Comparison of ENCODE assay signal across 15 cellular contexts in genomic region chr19:44623080-44623479, GRCh38. TPM values are rescaled to one million over a fixed set of nuclear protein-coding genes. Genes with fewer than 3 reads are reported as not detected.
A peak's percentile ranks its signal among the peaks of the same experiment; 100 is the strongest.
DNase-seq lines count a peak whose midpoint lies in the region; ATAC-seq and TF ChIP-seq lines count a peak whose summit lies in the region.
"Had no signal": no experiment of that assay in that cellular context is flagged by ENCODE, and none has a peak within 500 bp of the region (broad histone marks: within the 10 kb centered on the region; RNA-seq: fewer than 3 reads in every experiment).

No MANE protein-coding gene starts in this region.

- no peaks in the 10 kb centered on the region for H3K4me1 ChIP-seq in endodermal cell (ENCODE audit: control insufficient read depth, insufficient read depth, low read length)
- peaks cover 0 to 35% (median 11%) of the 10 kb centered on the region in 4 donors for H3K4me1 ChIP-seq in right lobe of liver

- no peaks in the 10 kb centered on the region for H3K27me3 ChIP-seq in endodermal cell (ENCODE audit: control insufficient read depth, insufficient read depth, low read length, poor library complexity, severe bottlenecking)
- H3K27me3 ChIP-seq in right lobe of liver: no peaks in the 10 kb centered on the region

- TF ChIP-seq CTCF in AG10803 (conservative IDR thresholded peaks at IDR 0.05; ENCODE audit: low read length) (no peak), endodermal cell (conservative IDR thresholded peaks at IDR 0.05) (no peak), right lobe of liver (IDR thresholded peaks at IDR 0.05) (no peak)

- ATAC-seq in right lobe of liver: peak; percentile 3 to 42 (median 29)
- ATAC-seq: activated CD4-positive, CD25-positive, alpha-beta regulatory T cell treated with anti-CD3 and anti-CD28 coated beads, Interleukin-2, amount 50 U/mL, for 24 hours had no signal

- DNase-seq in AG10803 (ENCODE audit: low read depth) (peak; percentile 73), Kasumi-1 (lab: John Stamatoyannopoulos, UW) (peak; percentile 46 to 62), endodermal cell (no peak), right lobe of liver (no peak), NCI-H82 (lab: John Stamatoyannopoulos, UW) (no peak), NK-92 (lab: John Stamatoyannopoulos, UW; ENCODE audit: unreplicated experiment) (no peak), NCI-H2196 treated with DMSO at 0.1 percent for 48 hours (lab: John Stamatoyannopoulos, UW; ENCODE audit: unreplicated experiment) (no peak), DMS79 treated with DMSO at 0.1 percent for 48 hours (lab: John Stamatoyannopoulos, UW) (no peak)
- DNase-seq: activated T-cell treated with anti-CD3 and anti-CD28 coated beads, Interleukin-2, amount 50 U/mL, for 48 hours; C1 segment of cervical spinal cord; NCI-H345 had no signal

- H3K36me3 Mint-ChIP-seq in endodermal cell (ENCODE audit: low read depth): no peaks in the 10 kb centered on the region

- 85 to 89% methylated on average over 3 to 5 of the region's 5 CpGs for WGBS in endodermal cell (ENCODE audit: insufficient coverage in 1 of 2, insufficient read length in 1 of 2), 2 experiments
- WGBS in right lobe of liver (ENCODE audit: insufficient coverage, low coverage, low lambda C conversion rate, missing lambda C conversion rate): 69% methylated on average over 5 of the region's 5 CpGs

- no peak overlapping the region for H3K4me3 ChIP-seq in AG10803 (ENCODE audit: low read length)
- no peak overlapping the region for H3K4me3 ChIP-seq in endodermal cell (ENCODE audit: low read length)
- no peak overlapping the region for H3K4me3 ChIP-seq in right lobe of liver

- H3K9ac ChIP-seq in endodermal cell (ENCODE audit: extremely low read depth, low read length, poor library complexity, severe bottlenecking): no peak overlapping the region

- peaks cover 6% of the 10 kb centered on the region for H3K4me1 Mint-ChIP-seq in endodermal cell

- H3K27me3 Mint-ChIP-seq in endodermal cell (ENCODE audit: insufficient read depth): peaks cover 2% of the 10 kb centered on the region

- H3K9me3 Mint-ChIP-seq in endodermal cell: no peaks in the 10 kb centered on the region

- no peak overlapping the region for H3K4me3 Mint-ChIP-seq in endodermal cell

- H3K36me3 ChIP-seq in endodermal cell (ENCODE audit: control insufficient read depth, insufficient read depth, low read length): no peaks in the 10 kb centered on the region
- peaks cover 0 to 5% (median 0%) of the 10 kb centered on the region in 4 donors for H3K36me3 ChIP-seq in right lobe of liver

- intact Hi-C loops in right lobe of liver (cut with DNase I): no loop called here

- no peaks in the 10 kb centered on the region for H3K9me3 ChIP-seq in endodermal cell (ENCODE audit: control insufficient read depth, low read length)
- no peaks in the 10 kb centered on the region for H3K9me3 ChIP-seq in right lobe of liver

- H3K27ac ChIP-seq in endodermal cell (ENCODE audit: low read depth, low read length): no peak overlapping the region
- peak overlapping the region in 1 of 3 donors; percentile 22 for H3K27ac ChIP-seq in right lobe of liver
- H3K27ac ChIP-seq: RWPE1 had no signal

- peak overlapping the region; percentile 14 for H3K27ac Mint-ChIP-seq in endodermal cell

- no peak for TF ChIP-seq POLR2A in right lobe of liver (IDR thresholded peaks at IDR 0.05)

RNA-seq across cellular contexts. Expression of gene IGSF23, which starts 9.7 kb away (rescaled TPM):
- not detected for total RNA-seq in endodermal cell
- polyA plus RNA-seq in endodermal cell (2013, experiment 1 of 2): not detected
- polyA plus RNA-seq in endodermal cell (2013, experiment 2 of 2): not detected
- 10 to 100 TPM in 3 of 6 experiments, 1 to 10 TPM in 3; 4.4 to 15.2 (median 9.0) TPM for total RNA-seq in right lobe of liver
- total RNA-seq: lower leg skin, temporal lobe had no signal

RNA-seq across cellular contexts. Expression of gene PVR, which starts 20.6 kb away (rescaled TPM):
- total RNA-seq in endodermal cell (10 to 100 TPM; 21.2 to 31.6 TPM), right lobe of liver (10 to 100 TPM; 26.6 to 66.6 (median 55.5) TPM)
- 18.2 TPM for polyA plus RNA-seq in endodermal cell (2013, experiment 1 of 2)
- polyA plus RNA-seq in endodermal cell (2013, experiment 2 of 2): 17.4 TPM

RNA-seq across cellular contexts. Expression of gene CEACAM19, which starts 48.2 kb away (rescaled TPM):
- total RNA-seq in endodermal cell (1 to 10 TPM; 2.2 to 2.8 TPM), right lobe of liver (1 to 10 TPM; 3.3 to 9.0 (median 4.5) TPM)
- polyA plus RNA-seq in endodermal cell (2013, experiment 1 of 2): 2.3 TPM
- 2.2 TPM for polyA plus RNA-seq in endodermal cell (2013, experiment 2 of 2)

Comparison
In these comparisons a context has a peak if more than half of its experiments do, and no peak if none do; other contexts are left out.
1. DNase-seq: peak in AG10803 (single experiment) and Kasumi-1 (2 of 2); none in endodermal cell (single experiment), right lobe of liver (0 of 3), NCI-H82 (single experiment), NK-92 (single experiment), NCI-H2196 treated with DMSO at 0.1 percent for 48 hours (single experiment) and DMS79 treated with DMSO at 0.1 percent for 48 hours (single experiment).
2. RNA of gene IGSF23, which starts 9.7 kb away (total RNA-seq): 4.4 to 15.2 TPM in right lobe of liver; not detected in endodermal cell; every median in the first group is over 4 times any median in the second.